In genomic region chr7:135490783-135491182, GRCh38 we compare ENCODE assay signal across 1 cellular context.
TF ChIP-seq lines count a peak whose summit lies in the region.

No MANE protein-coding gene starts in this region.

TF ChIP-seq in K562, 482 proteins besides CTCF, POLR2A, EP300 and RAD21 (continued from another document and continues in another):
- TF ChIP-seq ZBTB40 (IDR thresholded peaks at IDR 0.05): 0 out of 2 replicates have a peak, but pooled peaks have one; percentile 39
- no peak for TF ChIP-seq ZBTB40 (CRISPR knock-in tag; IDR thresholded peaks at IDR 0.05)
- TF ChIP-seq E2F3 (CRISPR knock-in tag; IDR thresholded peaks at IDR 0.05): no peak
- no peak for TF ChIP-seq TFAP4 (CRISPR knock-in tag; IDR thresholded peaks at IDR 0.05; ENCODE audit: borderline replicate concordance)
- no peak for TF ChIP-seq ZNF174 (CRISPR knock-in tag; IDR thresholded peaks at IDR 0.05)
- 0 out of 2 replicates have a peak, but pooled peaks have one; percentile 15 for TF ChIP-seq HDGF (IDR thresholded peaks at IDR 0.05)
- TF ChIP-seq ZNF507 (tag; conservative IDR thresholded peaks at IDR 0.05): no peak
- no peak for TF ChIP-seq YBX1 (IDR thresholded peaks at IDR 0.05)
- TF ChIP-seq ETS1 (conservative IDR thresholded peaks at IDR 0.05; ENCODE audit: control insufficient read depth, low read depth, low read length): no peak
- TF ChIP-seq ZNF76 (CRISPR knock-in tag; IDR thresholded peaks at IDR 0.05; ENCODE audit: borderline replicate concordance): no peak
- no peak for TF ChIP-seq E4F1 (CRISPR knock-in tag; IDR thresholded peaks at IDR 0.05; ENCODE audit: borderline replicate concordance)
- peak; percentile 7; the same call in 1 of the 2 replicates for TF ChIP-seq CREM (IDR thresholded peaks at IDR 0.05; ENCODE audit: low read depth)
- no peak for TF ChIP-seq ZFP36 (IDR thresholded peaks at IDR 0.05; ENCODE audit: low read depth, low read length, partially characterized antibody)
- no peak for TF ChIP-seq STAT5B (CRISPR knock-in tag; IDR thresholded peaks at IDR 0.05)
- no peak for TF ChIP-seq NFE2L1 (tag; IDR thresholded peaks at IDR 0.05; ENCODE audit: borderline replicate concordance, low read depth)
- no peak for TF ChIP-seq ZNF133 (CRISPR knock-in tag; IDR thresholded peaks at IDR 0.05)
- no peak for TF ChIP-seq SETDB1 (IDR thresholded peaks at IDR 0.05; ENCODE audit: low read length)
- peak; percentile 62; the same call in 1 of the 2 replicates for TF ChIP-seq ETV5 (CRISPR knock-in tag; IDR thresholded peaks at IDR 0.05; ENCODE audit: low read depth)
- no peak for TF ChIP-seq SIN3B (IDR thresholded peaks at IDR 0.05; ENCODE audit: low read depth)
- TF ChIP-seq ZNF41 (CRISPR knock-in tag; conservative IDR thresholded peaks at IDR 0.05): no peak
- peak; percentile 93 for TF ChIP-seq EHMT2 (IDR thresholded peaks at IDR 0.05)
- peak; percentile 45; the same call in 1 of the 2 replicates for TF ChIP-seq FOXM1 (IDR thresholded peaks at IDR 0.05; ENCODE audit: low read depth)
- TF ChIP-seq FOXM1 (CRISPR knock-in tag; IDR thresholded peaks at IDR 0.05; ENCODE audit: low read depth): no peak
- TF ChIP-seq MBD1 (CRISPR knock-in tag; IDR thresholded peaks at IDR 0.05): 0 out of 2 replicates have a peak, but pooled peaks have one; percentile 2
- TF ChIP-seq ZEB2 (IDR thresholded peaks at IDR 0.05): peak; percentile 76
- peak; percentile 69; the same call in 1 of the 2 replicates for TF ChIP-seq SPI1 (IDR thresholded peaks at IDR 0.05; ENCODE audit: borderline replicate concordance, low read depth, low read length)
- TF ChIP-seq CBX1 (IDR thresholded peaks at IDR 0.05; ENCODE audit: low read depth): no peak
- 0 out of 2 replicates have a peak, but pooled peaks have one; percentile 10 for TF ChIP-seq PKNOX1 (IDR thresholded peaks at IDR 0.05)
- TF ChIP-seq PRMT5 (CRISPR knock-in tag; IDR thresholded peaks at IDR 0.05): no peak
- TF ChIP-seq ARID4B (CRISPR knock-in tag; IDR thresholded peaks at IDR 0.05): no peak
- TF ChIP-seq SP2 (IDR thresholded peaks at IDR 0.05; ENCODE audit: extremely low read depth, low read depth, low read length, poor library complexity, severe bottlenecking): no peak
- TF ChIP-seq DPF2 (IDR thresholded peaks at IDR 0.05): peak; percentile 91
- no peak for TF ChIP-seq CREB1 (IDR thresholded peaks at IDR 0.05)
- no peak for TF ChIP-seq CREB1 (CRISPR knock-in tag; IDR thresholded peaks at IDR 0.05)
- no peak for TF ChIP-seq STAT6 (CRISPR knock-in tag; IDR thresholded peaks at IDR 0.05)
- TF ChIP-seq CSDE1 (IDR thresholded peaks at IDR 0.05): no peak
- no peak for TF ChIP-seq ZNF134 (CRISPR knock-in tag; conservative IDR thresholded peaks at IDR 0.05)
